In the genomic region with DNA sequence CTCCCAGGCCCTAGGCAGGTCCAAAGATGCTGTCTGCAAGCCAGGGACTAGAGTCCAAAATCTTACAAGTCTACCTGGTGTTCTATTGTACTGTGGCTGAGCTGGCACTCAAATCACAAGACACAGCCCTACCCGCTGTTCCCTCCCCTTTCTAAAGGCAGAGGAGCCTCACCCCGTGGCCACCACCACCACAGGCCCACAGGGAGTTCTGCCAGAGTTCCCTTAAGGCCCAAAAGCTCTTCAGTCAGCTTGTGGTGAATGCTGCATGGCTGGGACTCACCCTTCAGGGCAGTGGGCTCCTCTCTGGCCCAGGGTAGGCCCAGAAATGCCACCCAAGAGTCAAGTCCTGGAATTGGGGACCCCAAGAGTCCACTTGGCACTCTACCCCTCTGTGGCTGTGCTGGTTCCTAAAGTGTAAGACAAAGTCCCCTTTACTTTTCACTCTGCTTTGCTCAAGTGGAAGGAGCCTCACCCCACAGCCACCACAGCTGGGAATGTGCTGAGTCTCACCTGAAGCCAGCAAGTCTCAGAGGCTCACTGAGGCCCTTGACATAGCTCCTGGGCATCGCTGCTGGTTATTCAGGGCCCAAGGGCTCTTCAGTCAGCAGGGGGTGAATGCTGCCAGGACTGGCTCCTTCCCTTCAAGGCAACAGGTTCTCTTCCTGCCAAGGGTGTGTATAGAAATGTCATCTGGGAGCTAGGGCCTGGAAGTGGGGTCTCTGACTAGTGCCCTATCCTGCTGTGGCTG, we compare ENCODE assay signal across 19 cellular contexts.
"Had no signal": no experiment of that assay in that cellular context is flagged by ENCODE, and none has a peak within 500 bp of the region (broad histone marks: within the 10 kb centered on the region; RNA-seq: fewer than 3 reads in every experiment).

No MANE protein-coding gene starts in this region.

- ATAC-seq: effector memory CD8-positive, alpha-beta T cell; natural killer cell; WTC11 had no signal

- H3K27ac Mint-ChIP-seq: activated CD4-positive, alpha-beta memory T cell treated with anti-CD3 and anti-CD28 coated beads for 36 hours; activated naive CD8-positive, alpha-beta T cell; effector memory CD8-positive, alpha-beta T cell; natural killer cell; progenitor cell of endocrine pancreas; T-helper 2 cell treated with Interferon-gamma antibody and Interleukin-4, amounts not matched to agents 5 μg/mL and 100 μg/mL, for 36 hours; WTC11 had no signal

- FAIRE-seq: keratinocyte, TTC549 had no signal

- H3K36me3 ChIP-seq: left ventricle myocardium inferior had no signal

- DNase-seq: activated CD4-positive, alpha-beta memory T cell treated with anti-CD3 and anti-CD28 coated beads for 36 hours; activated CD4-positive, alpha-beta T cell treated with anti-CD3 and anti-CD28 coated beads for 4 hours; activated T-cell treated with anti-CD3 and anti-CD28 coated beads for 4 hours; effector memory CD8-positive, alpha-beta T cell; foreskin fibroblast; glutamatergic neuron; hippocampal formation; left ventricle myocardium inferior; natural killer cell; nucleus accumbens; stimulated activated CD4-positive, alpha-beta T cell treated with anti-CD3 and anti-CD28 coated beads, Interleukin-15, amount 100 ng/mL, for 24 hours; stimulated activated CD4-positive, alpha-beta T cell treated with anti-CD3 and anti-CD28 coated beads, Interleukin-4, amount 100 ng/mL, for 1 hour; testis had no signal

- H3K9me3 ChIP-seq: testis had no signal

- H3K4me1 ChIP-seq: testis had no signal

- H3K27me3 Mint-ChIP-seq: activated CD4-positive, alpha-beta memory T cell treated with anti-CD3 and anti-CD28 coated beads for 36 hours; activated naive CD8-positive, alpha-beta T cell; effector memory CD8-positive, alpha-beta T cell; progenitor cell of endocrine pancreas had no signal

- H3K4me3 ChIP-seq: left ventricle myocardium inferior, testis had no signal

- H3K4me3 Mint-ChIP-seq: activated CD4-positive, alpha-beta memory T cell treated with anti-CD3 and anti-CD28 coated beads for 36 hours; activated naive CD8-positive, alpha-beta T cell; effector memory CD8-positive, alpha-beta T cell; natural killer cell; T-helper 2 cell treated with Interferon-gamma antibody and Interleukin-4, amounts not matched to agents 5 μg/mL and 100 μg/mL, for 36 hours; WTC11 had no signal

- H3K27ac ChIP-seq: left ventricle myocardium inferior, testis had no signal

- H3K36me3 Mint-ChIP-seq: activated CD4-positive, alpha-beta memory T cell treated with anti-CD3 and anti-CD28 coated beads for 36 hours; activated naive CD8-positive, alpha-beta T cell; natural killer cell; WTC11 had no signal

- H3K4me1 Mint-ChIP-seq: natural killer cell, WTC11 had no signal

- H3K27me3 ChIP-seq: testis had no signal

- H3K9me3 Mint-ChIP-seq: activated CD4-positive, alpha-beta memory T cell treated with anti-CD3 and anti-CD28 coated beads for 36 hours; effector memory CD8-positive, alpha-beta T cell; natural killer cell; T-helper 2 cell treated with Interferon-gamma antibody and Interleukin-4, amounts not matched to agents 5 μg/mL and 100 μg/mL, for 36 hours; WTC11 had no signal
